In genomic region chr19:10863107-10863700, GRCh38 we compare ENCODE assay signal across 11 cellular contexts. TPM values are rescaled to one million over a fixed set of nuclear protein-coding genes. Genes with fewer than 3 reads are reported as not detected.
A peak's percentile ranks its signal among the peaks of the same experiment; 100 is the strongest.
DNase-seq lines count a peak whose midpoint lies in the region; ATAC-seq, FAIRE-seq and TF ChIP-seq lines count a peak whose summit lies in the region.
"Had no signal": no experiment of that assay in that cellular context is flagged by ENCODE, and none has a peak within 500 bp of the region (broad histone marks: within the 10 kb centered on the region; RNA-seq: fewer than 3 reads in every experiment).

No MANE protein-coding gene starts in this region.

- SMC1A ChIA-PET in GM12878 (lab: Charles Lee; ENCODE audit: uncharacterized antibody, unreplicated experiment), result interaction anchor here (1.1 to 6.9 kb wide), 8 partner anchors 9 to 161 kb away, joined by 3 to 102 read pairs (median 12); partner anchors contain the start of genes DNM2, QTRT1 and TMED1

- H3K27me3 ChIP-seq in GM12878 (replicated peaks in 1 of 2; ENCODE audit: control insufficient read depth in 2 of 2, insufficient read depth in 2 of 2, low read length in 1 of 2) (no peaks in the 10 kb centered on the region), lower lobe of right lung (ENCODE audit: low read depth) (no peaks in the 10 kb centered on the region)
- H3K27me3 ChIP-seq: colonic mucosa had no signal

- H3K9me3 ChIP-seq in GM12878 (replicated peaks; ENCODE audit: control insufficient read depth, insufficient read depth, low read length), result no peaks in the 10 kb centered on the region
- no peaks in the 10 kb centered on the region for H3K9me3 ChIP-seq in lower lobe of right lung
- H3K9me3 ChIP-seq: colonic mucosa had no signal

- no peak overlapping the region for H3K9ac ChIP-seq in GM12878 (ENCODE audit: control insufficient read depth, insufficient read depth, low read length)

- no peak overlapping the region for H3K27ac ChIP-seq in GM12878 (ENCODE audit: control insufficient read depth, insufficient read depth)
- peak overlapping the region; percentile 50 for H3K27ac ChIP-seq in lower lobe of right lung
- peak overlapping the region; percentile 14 for H3K27ac ChIP-seq in urinary bladder (ENCODE audit: low read depth)
- H3K27ac ChIP-seq: colonic mucosa had no signal

- H3K4me2 ChIP-seq in GM12878 (ENCODE audit: control insufficient read depth, insufficient read depth), result no peak overlapping the region

- no peak for TF ChIP-seq RAD21 in GM12878 (IDR thresholded peaks at IDR 0.05; ENCODE audit: insufficient read depth, low read depth, low read length)

- in situ Hi-C loops in GM12878 (cut with MboI), result loop anchor here (5.0 kb wide), 1 partner anchor 146 kb away; the partner anchor contains the start of gene DNM2

- TF ChIP-seq EP300 in GM12878 (IDR thresholded peaks at IDR 0.05; ENCODE audit: borderline replicate concordance in 1 of 2, control insufficient read depth in 1 of 2, low read depth in 2 of 2, low read length in 2 of 2), result no peak

- no peak overlapping the region for H2AFZ ChIP-seq in GM12878 (ENCODE audit: control insufficient read depth, low read depth, low read length)

- FAIRE-seq in GM12878 (lab: Jason Lieb, UNC), result no peak

- DNase-seq in Right ventricle myocardium inferior (ENCODE audit: missing footprints) (no peak), cardiac septum (ENCODE audit: low spot score) (no peak), GM12878 (ENCODE audit: low read depth, low spot score) (no peak), lower lobe of right lung (peak; percentile 77), NCI-H226 (no peak), RPMI8226 (no peak)
- no peak for DNase-seq in stimulated activated naive CD4-positive, alpha-beta T cell (lab: John Stamatoyannopoulos, UW)
- DNase-seq: colonic mucosa, midbrain, NCI-H510A had no signal

- TF ChIP-seq CTCF in GM12878 (IDR thresholded peaks at IDR 0.05 in 2 of 3, conservative IDR thresholded peaks at IDR 0.05 in 1 of 3; ENCODE audit: control insufficient read depth in 2 of 3, extremely low read depth in 1 of 3, insufficient read depth in 1 of 3, low read depth in 3 of 3, low read length in 3 of 3), result no peak
- no peak for TF ChIP-seq CTCF in lower lobe of right lung (IDR thresholded peaks at IDR 0.05)

- RAD21 ChIA-PET in GM12878 (lab: Charles Lee; ENCODE audit: unreplicated experiment), result interaction anchor here (1.0 to 5.8 kb wide), 4 partner anchors 27 to 219 kb away, joined by 3 to 102 read pairs (median 35); partner anchors contain the start of genes DNM2, QTRT1 and TMED1

- CTCF ChIA-PET in GM12878 (lab: Yijun Ruan, JAX), result interaction anchor here (0.8 to 7.5 kb wide), 15 partner anchors 9 to 161 kb away, joined by 3 to 211 read pairs (median 20); partner anchors contain the start of genes C19orf38, DNM2, QTRT1 and TMED1

- POLR2A ChIA-PET in GM12878 (lab: Charles Lee), result interaction anchor here (1.8 to 4.6 kb wide), 2 partner anchors 27 to 144 kb away, joined by 6 to 34 read pairs; partner anchors contain the start of genes DNM2 and TMED1

- H3K4me3 ChIP-seq in GM12878 (no peak overlapping the region), lower lobe of right lung (no peak overlapping the region), urinary bladder (ENCODE audit: low read depth, low read length) (no peak overlapping the region)
- H3K4me3 ChIP-seq: colonic mucosa had no signal

- intact Hi-C loops in Right ventricle myocardium inferior (cut with DNase I) (no loop called here), cardiac septum (cut with DNase I) (loop anchor here (5.0 kb wide), 1 partner anchor 91 kb away; no protein-coding TSS in a partner anchor), GM12878 (cut with micrococcal nuclease; ENCODE audit: unreplicated experiment) (no loop called here), lower lobe of right lung (cut with DNase I) (no loop called here)

- BruUV-seq in GM12878 (replicated peaks; lab: Mats Ljungman, UMichigan), result no TSS peak

- ATAC-seq in Right ventricle myocardium inferior (peak; percentile 9), GM12878 (no peak; the same call in 2 of the 3 replicates), lower lobe of right lung (peak; percentile 71 to 77)

- peaks cover 5% of the 10 kb centered on the region for H3K4me1 ChIP-seq in GM12878 (ENCODE audit: control insufficient read depth, insufficient read depth, low read length)
- peaks cover 16% of the 10 kb centered on the region for H3K4me1 ChIP-seq in lower lobe of right lung
- H3K4me1 ChIP-seq in urinary bladder (ENCODE audit: insufficient read depth), result no peaks in the 10 kb centered on the region

- H3K79me2 ChIP-seq in GM12878 (ENCODE audit: control insufficient read depth, insufficient read depth, low read length), result no peaks in the 10 kb centered on the region

- H4K20me1 ChIP-seq in GM12878 (ENCODE audit: control insufficient read depth, insufficient read depth), result no peaks in the 10 kb centered on the region

- 79% methylated on average over 18 of the region's 18 CpGs for WGBS in GM12878 (ENCODE audit: insufficient coverage, insufficient replicate concordance, low lambda C conversion rate, missing lambda C conversion rate)
- 63% methylated on average over 18 of the region's 18 CpGs for WGBS in urinary bladder

- H3K36me3 ChIP-seq in GM12878 (ENCODE audit: control insufficient read depth in 2 of 2, insufficient read depth in 2 of 2, low read length in 1 of 2), result no peaks in the 10 kb centered on the region
- H3K36me3 ChIP-seq in lower lobe of right lung, result no peaks in the 10 kb centered on the region
- H3K36me3 ChIP-seq in urinary bladder (ENCODE audit: insufficient read depth), result no peaks in the 10 kb centered on the region
- H3K36me3 ChIP-seq: colonic mucosa had no signal

- no peak for TF ChIP-seq POLR2A in GM12878 (IDR thresholded peaks at IDR 0.05; ENCODE audit: low read depth, low read length)

RNA-seq across cellular contexts. Expression of gene CARM1, which starts 8.1 kb away (rescaled TPM):
- 39.5 TPM for total RNA-seq in Right ventricle myocardium inferior
- 28.1 TPM for total RNA-seq in cardiac septum
- 38.1 and 42.1 TPM in 2 replicates for total RNA-seq in GM12878 (2013; cell fraction: nucleolus; rRNA removed)
- total RNA-seq in GM12878 (2014; rRNA removed), result 44.0 and 56.8 TPM in 2 replicates
- total RNA-seq in GM12878 (2014; rRNA removed; fragmentation: Illumina TruSeq; extraction: Trizol), result 26.8 and 30.9 TPM in 2 replicates
- total RNA-seq in GM12878 (2021), result 115 and 116 TPM in 2 replicates
- polyA plus RNA-seq in GM12878 (2011; ENCODE audit: low read depth), result 22.4 TPM
- polyA plus RNA-seq in GM12878 (2011; rRNA removed), result 17.7 and 48.6 TPM in 2 replicates
- polyA plus RNA-seq in GM12878 (2011; cell fraction: cytosol; rRNA removed), result 50.4 and 74.2 TPM in 2 replicates
- polyA plus RNA-seq in GM12878 (2011; cell fraction: nucleus; rRNA removed), result 121 and 141 TPM in 2 replicates
- polyA plus RNA-seq in GM12878 (2012), result 55.3 and 65.7 TPM in 2 replicates
- polyA plus RNA-seq in GM12878 (2014; fragmentation: Illumina TruSeq; extraction: Trizol), result 33.0 and 63.5 TPM in 2 replicates
- polyA plus RNA-seq in GM12878 (2014; fragmentation: Nextera tagmentation; extraction: Ambion mirVana), result under 1 TPM; 0.45 to 0.49 TPM
- polyA plus RNA-seq in GM12878 (2014; rRNA removed), result 95.6 and 113 TPM in 2 replicates
- 10 to 100 TPM; 10.1 to 12.0 TPM for polyA plus RNA-seq in GM12878 (2016; fragmentation: Nextera tagmentation; extraction: Ambion mirVana)
- polyA minus RNA-seq in GM12878 (2011; rRNA and poly(A)+ RNA removed), result 35.9 and 56.0 TPM in 2 replicates
- polyA minus RNA-seq in GM12878 (2011; cell fraction: cytosol; rRNA and poly(A)+ RNA removed), result 29.0 and 34.2 TPM in 2 replicates
- polyA minus RNA-seq in GM12878 (2011; cell fraction: nucleus; rRNA and poly(A)+ RNA removed), result 15.0 and 29.0 TPM in 2 replicates
- total RNA-seq in lower lobe of right lung, result 27.5 TPM
- total RNA-seq in urinary bladder, result 19.1 TPM
- 55.7 TPM for polyA plus RNA-seq in urinary bladder

RNA-seq across cellular contexts. Expression of gene C19orf38, which starts 15.0 kb away (rescaled TPM):
- total RNA-seq in Right ventricle myocardium inferior (1.5 TPM), cardiac septum (0.32 TPM), GM12878 (2014; rRNA removed) (6.5 and 6.9 TPM in 2 replicates), GM12878 (2014; rRNA removed; fragmentation: Illumina TruSeq; extraction: Trizol) (7.5 and 7.6 TPM in 2 replicates), GM12878 (2021) (5.3 and 6.5 TPM in 2 replicates), lower lobe of right lung (11.7 TPM), urinary bladder (2.6 TPM)
- 12.2 and 13.1 TPM in 2 replicates for total RNA-seq in GM12878 (2013; cell fraction: nucleolus; rRNA removed)
- 3.5 TPM for polyA plus RNA-seq in GM12878 (2011; ENCODE audit: low read depth)
- polyA plus RNA-seq in GM12878 (2011; rRNA removed) (1.8 and 3.0 TPM in 2 replicates), GM12878 (2014; fragmentation: Illumina TruSeq; extraction: Trizol) (2.4 and 6.0 TPM in 2 replicates), GM12878 (2014; fragmentation: Nextera tagmentation; extraction: Ambion mirVana) (1 to 10 TPM; 2.6 to 4.8 TPM), GM12878 (2014; rRNA removed) (6.3 and 6.7 TPM in 2 replicates), GM12878 (2016; fragmentation: Nextera tagmentation; extraction: Ambion mirVana) (1 to 10 TPM; 4.2 to 4.8 TPM), urinary bladder (2.4 TPM)
- 4.1 and 4.6 TPM in 2 replicates for polyA plus RNA-seq in GM12878 (2011; cell fraction: cytosol; rRNA removed)
- 2.1 and 2.7 TPM in 2 replicates for polyA plus RNA-seq in GM12878 (2011; cell fraction: nucleus; rRNA removed)
- polyA plus RNA-seq in GM12878 (2012), result 5.8 and 7.9 TPM in 2 replicates
- polyA minus RNA-seq in GM12878 (2011; rRNA and poly(A)+ RNA removed), result 1.5 and 2.5 TPM in 2 replicates
- 1.2 and 1.6 TPM in 2 replicates for polyA minus RNA-seq in GM12878 (2011; cell fraction: cytosol; rRNA and poly(A)+ RNA removed)
- 0.60 and 1.6 TPM in 2 replicates for polyA minus RNA-seq in GM12878 (2011; cell fraction: nucleus; rRNA and poly(A)+ RNA removed)

RNA-seq across cellular contexts. Expression of gene TMED1, which starts 27.2 kb away (rescaled TPM):
- 30.3 TPM for total RNA-seq in Right ventricle myocardium inferior
- 25.6 TPM for total RNA-seq in cardiac septum
- 9.3 and 10.1 TPM in 2 replicates for total RNA-seq in GM12878 (2013; cell fraction: nucleolus; rRNA removed)
- total RNA-seq in GM12878 (2014; rRNA removed), result 14.9 TPM in 2 replicates
- 9.1 and 9.2 TPM in 2 replicates for total RNA-seq in GM12878 (2014; rRNA removed; fragmentation: Illumina TruSeq; extraction: Trizol)
- total RNA-seq in GM12878 (2021), result 15.7 and 15.8 TPM in 2 replicates
- 6.3 TPM for polyA plus RNA-seq in GM12878 (2011; ENCODE audit: low read depth)
- 11.2 and 15.7 TPM in 2 replicates for polyA plus RNA-seq in GM12878 (2011; rRNA removed)
- polyA plus RNA-seq in GM12878 (2011; cell fraction: cytosol; rRNA removed), result 18.3 and 28.8 TPM in 2 replicates
- polyA plus RNA-seq in GM12878 (2011; cell fraction: nucleus; rRNA removed), result 9.0 and 9.9 TPM in 2 replicates
- polyA plus RNA-seq in GM12878 (2012), result 14.9 and 17.2 TPM in 2 replicates
- 2.6 and 4.1 TPM in 2 replicates for polyA plus RNA-seq in GM12878 (2014; fragmentation: Illumina TruSeq; extraction: Trizol)
- polyA plus RNA-seq in GM12878 (2014; fragmentation: Nextera tagmentation; extraction: Ambion mirVana), result 1 to 10 TPM in 1 of 2 experiments, under 1 TPM in 1; 0.60 to 2.8 TPM
- 9.8 and 12.2 TPM in 2 replicates for polyA plus RNA-seq in GM12878 (2014; rRNA removed)
- 10 to 100 TPM; 22.9 to 23.1 TPM for polyA plus RNA-seq in GM12878 (2016; fragmentation: Nextera tagmentation; extraction: Ambion mirVana)
- 11.2 and 11.6 TPM in 2 replicates for polyA minus RNA-seq in GM12878 (2011; rRNA and poly(A)+ RNA removed)
- polyA minus RNA-seq in GM12878 (2011; cell fraction: cytosol; rRNA and poly(A)+ RNA removed), result 5.0 and 8.6 TPM in 2 replicates
- 2.4 and 2.7 TPM in 2 replicates for polyA minus RNA-seq in GM12878 (2011; cell fraction: nucleus; rRNA and poly(A)+ RNA removed)
- total RNA-seq in lower lobe of right lung, result 23.5 TPM
- total RNA-seq in urinary bladder, result 23.5 TPM
- 41.6 TPM for polyA plus RNA-seq in urinary bladder
